10 cellular contexts compared by ENCODE assay signal in the genomic region with DNA sequence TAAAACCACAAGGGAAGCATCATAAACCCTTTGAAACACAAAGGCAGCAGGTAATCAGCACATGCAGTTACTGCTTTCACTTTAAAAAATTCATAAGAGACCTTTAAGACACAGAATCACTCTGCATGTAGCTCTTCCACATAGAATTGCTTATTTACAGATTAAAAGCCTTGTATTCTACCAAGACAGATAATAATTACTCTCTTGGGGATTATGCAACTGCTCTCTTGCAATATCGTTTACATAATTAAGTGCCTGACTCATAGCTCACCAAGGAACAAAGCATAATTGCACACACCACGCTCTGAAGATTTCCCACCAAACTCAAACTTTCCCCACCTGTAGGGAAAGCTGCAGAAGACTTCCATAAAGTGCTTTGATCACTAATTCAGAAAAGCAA.
DNase-seq lines count a peak whose midpoint lies in the region; ATAC-seq and TF ChIP-seq lines count a peak whose summit lies in the region.
"Had no signal": no experiment of that assay in that cellular context is flagged by ENCODE, and none has a peak within 500 bp of the region (broad histone marks: within the 10 kb centered on the region; RNA-seq: fewer than 3 reads in every experiment).

No MANE protein-coding gene starts in this region.

- ATAC-seq in HG03520 (IDR thresholded peaks at IDR 0.05; ENCODE audit: unreplicated experiment): no peak
- no peak for ATAC-seq in HG03378 (IDR thresholded peaks at IDR 0.05; ENCODE audit: unreplicated experiment)

- H3K4me3 ChIP-seq in AG04449 (ENCODE audit: low read depth, low read length): no peak overlapping the region
- H3K4me3 ChIP-seq: stomach had no signal

- CTCF ChIA-PET in AG04449 (lab: Yijun Ruan, JAX): no interaction called here

- DNase-seq in AG04449 (ENCODE audit: low read depth, low spot score) (peak; percentile 9), GM03348 (ENCODE audit: low spot score) (peak; percentile 37), NOMO-1 (lab: John Stamatoyannopoulos, UW; ENCODE audit: unreplicated experiment in 2 of 2) (peak; percentile 59 to 95), fibroblast of the conjunctiva (ENCODE audit: low read depth) (peak; percentile 34), GM19238 (ENCODE audit: insufficient read length, low spot score) (no peak), G401 (ENCODE audit: low spot score) (no peak)
- DNase-seq: activated naive CD4-positive, alpha-beta T cell treated with anti-CD3 and anti-CD28 coated beads for 36 hours; stomach had no signal

- TF ChIP-seq CTCF in AG04449 (IDR thresholded peaks at IDR 0.05; ENCODE audit: insufficient read depth, low read length, missing control alignments): no peak

- in situ Hi-C loops in G401 (cut with HindIII; ENCODE audit: low sequenced_read_pairs): no loop called here

- POLR2A ChIA-PET in AG04449 (lab: Yijun Ruan, JAX): no interaction called here

Comparison
In these comparisons a context has a peak if more than half of its experiments do, and no peak if none do; other contexts are left out.
1. DNase-seq: peak in AG04449 (single experiment), GM03348 (single experiment), NOMO-1 (2 of 2) and fibroblast of the conjunctiva (single experiment); none in GM19238 (single experiment) and G401 (single experiment).